Comparison of ENCODE assay signal across 9 cellular contexts in the genomic region with DNA sequence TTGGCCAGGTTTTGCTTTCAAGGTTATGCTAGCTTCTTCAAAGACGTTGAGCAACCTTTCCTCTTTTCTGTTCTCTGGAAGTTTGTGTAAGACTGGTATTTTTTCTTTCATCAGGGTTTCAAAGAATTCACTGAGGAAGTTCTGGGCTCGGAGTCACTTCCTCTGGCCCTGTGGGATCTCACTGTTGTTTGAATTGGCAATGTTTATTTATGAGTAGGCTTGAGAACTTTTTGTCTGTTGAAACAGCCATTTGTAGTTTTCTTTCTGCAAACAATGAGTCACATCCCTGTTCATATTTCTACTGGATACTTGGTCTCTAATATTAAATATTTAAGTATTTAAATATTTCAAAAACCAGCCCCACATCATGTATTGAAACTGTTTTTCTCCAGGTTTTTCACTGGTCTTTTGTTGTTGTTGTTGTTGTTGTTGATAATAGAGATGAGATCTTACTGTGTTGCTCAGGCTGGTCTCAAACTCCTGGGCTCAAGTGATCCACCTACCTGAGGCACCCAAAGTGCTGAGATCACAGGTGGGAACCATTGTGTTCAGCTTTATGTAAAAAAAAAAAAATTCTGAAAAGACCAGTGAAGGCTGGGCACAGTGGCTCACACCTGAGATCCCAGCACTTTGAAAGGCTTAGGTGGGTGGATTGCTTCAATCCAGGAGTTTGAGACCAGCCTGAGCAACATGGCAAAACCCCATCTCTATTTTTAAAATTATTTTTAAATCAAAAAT. TPM values are rescaled to one million over a fixed set of nuclear protein-coding genes. Genes with fewer than 3 reads are reported as not detected.
DNase-seq lines count a peak whose midpoint lies in the region; ATAC-seq and TF ChIP-seq lines count a peak whose summit lies in the region.
"Had no signal": no experiment of that assay in that cellular context is flagged by ENCODE, and none has a peak within 500 bp of the region (broad histone marks: within the 10 kb centered on the region; RNA-seq: fewer than 3 reads in every experiment).

No MANE protein-coding gene starts in this region.

- H3K9me3 Mint-ChIP-seq in activated T-helper 1 cell treated with anti-CD3 and anti-CD28 coated beads, Interleukin-12 subunit alpha, Interleukin-12 subunit beta, Interleukin-2, Interleukin-4 antibody, amounts not matched to agents 30 ng/mL and 10 ng/mL and 1 ng/mL, durations not matched to agents 14 hours and 24 hours and 36 hours: no peaks in the 10 kb centered on the region

- peak; percentile 93 to 96 for ATAC-seq in left cardiac atrium
- no peak for ATAC-seq in GM19395 (IDR thresholded peaks at IDR 0.05; ENCODE audit: unreplicated experiment)

- intact Hi-C loops in activated T-helper 1 cell treated with anti-CD3 and anti-CD28 coated beads, Interleukin-12 subunit alpha, Interleukin-12 subunit beta, Interleukin-2, Interleukin-4 antibody, amounts not matched to agents 30 ng/mL and 10 ng/mL and 1 ng/mL, durations not matched to agents 14 hours and 24 hours and 36 hours (cut with micrococcal nuclease): no loop called here
- intact Hi-C loops in left cardiac atrium (cut with DNase I): no loop called here

- H3K4me3 ChIP-seq in skeletal muscle cell (ENCODE audit: low read depth, low read length): no peak overlapping the region
- H3K4me3 ChIP-seq: cardiac muscle cell had no signal

- no peaks in the 10 kb centered on the region for H3K36me3 Mint-ChIP-seq in activated T-helper 1 cell treated with anti-CD3 and anti-CD28 coated beads, Interleukin-12 subunit alpha, Interleukin-12 subunit beta, Interleukin-2, Interleukin-4 antibody, amounts not matched to agents 30 ng/mL and 10 ng/mL and 1 ng/mL, durations not matched to agents 14 hours and 24 hours and 36 hours (ENCODE audit: low read depth)

- peaks cover 3% of the 10 kb centered on the region for H3K27me3 Mint-ChIP-seq in activated T-helper 1 cell treated with anti-CD3 and anti-CD28 coated beads, Interleukin-12 subunit alpha, Interleukin-12 subunit beta, Interleukin-2, Interleukin-4 antibody, amounts not matched to agents 30 ng/mL and 10 ng/mL and 1 ng/mL, durations not matched to agents 14 hours and 24 hours and 36 hours (ENCODE audit: insufficient read depth)

- H3K4me3 Mint-ChIP-seq in activated T-helper 1 cell treated with anti-CD3 and anti-CD28 coated beads, Interleukin-12 subunit alpha, Interleukin-12 subunit beta, Interleukin-2, Interleukin-4 antibody, amounts not matched to agents 30 ng/mL and 10 ng/mL and 1 ng/mL, durations not matched to agents 14 hours and 24 hours and 36 hours: peak overlapping the region; percentile 41

- DNase-seq in HT1080 (ENCODE audit: low read depth): peak; percentile 99
- no peak for DNase-seq in activated T-helper 1 cell treated with anti-CD3 and anti-CD28 coated beads, Interleukin-12 subunit alpha, Interleukin-12 subunit beta, Interleukin-2, Interleukin-4 antibody, amounts not matched to agents 30 ng/mL and 10 ng/mL and 1 ng/mL, durations not matched to agents 14 hours and 24 hours and 36 hours (ENCODE audit: low spot score)
- peak; percentile 55 for DNase-seq in left cardiac atrium
- peak; percentile 94 for DNase-seq in skeletal muscle cell (ENCODE audit: low read depth)
- DNase-seq in GM19240 (ENCODE audit: insufficient read length, low spot score): no peak
- DNase-seq in SHP77 treated with DMSO at 0.1 percent for 48 hours (lab: John Stamatoyannopoulos, UW): no peak

- peaks cover 40% of the 10 kb centered on the region for H3K4me1 Mint-ChIP-seq in activated T-helper 1 cell treated with anti-CD3 and anti-CD28 coated beads, Interleukin-12 subunit alpha, Interleukin-12 subunit beta, Interleukin-2, Interleukin-4 antibody, amounts not matched to agents 30 ng/mL and 10 ng/mL and 1 ng/mL, durations not matched to agents 14 hours and 24 hours and 36 hours (ENCODE audit: low read depth)

- H3K27ac ChIP-seq in 22Rv1: peak overlapping the region; percentile 94
- H3K27ac ChIP-seq: cardiac muscle cell had no signal

- H3K27ac Mint-ChIP-seq in activated T-helper 1 cell treated with anti-CD3 and anti-CD28 coated beads, Interleukin-12 subunit alpha, Interleukin-12 subunit beta, Interleukin-2, Interleukin-4 antibody, amounts not matched to agents 30 ng/mL and 10 ng/mL and 1 ng/mL, durations not matched to agents 14 hours and 24 hours and 36 hours: peak overlapping the region; percentile 60

- no peak for TF ChIP-seq CTCF in 22Rv1 (IDR thresholded peaks at IDR 0.05)

RNA-seq across cellular contexts. Expression of gene SUSD2, which starts 26.9 kb away (rescaled TPM):
- 0.10 and 0.17 TPM in 2 replicates for total RNA-seq in HT1080 (2014; rRNA removed; shearing (Covaris generic))
- polyA plus RNA-seq in HT1080 (2015; cell fraction: cytosol; rRNA removed): 0.03 TPM in 1 of 2 replicates, not detected in the other
- polyA plus RNA-seq in HT1080 (2015; cell fraction: nucleus; rRNA removed): 0.03 and 0.20 TPM in 2 replicates
- 0.73 and 0.83 TPM in 2 replicates for total RNA-seq in activated T-helper 1 cell treated with anti-CD3 and anti-CD28 coated beads, Interleukin-12 subunit alpha, Interleukin-12 subunit beta, Interleukin-2, Interleukin-4 antibody, amounts not matched to agents 30 ng/mL and 10 ng/mL and 1 ng/mL, durations not matched to agents 14 hours and 24 hours and 36 hours
- 1 to 10 TPM; 7.5 to 7.7 TPM for total RNA-seq in left cardiac atrium

RNA-seq across cellular contexts. Expression of gene GGT5, which starts 36.7 kb away (rescaled TPM):
- not detected in 2 replicates for total RNA-seq in HT1080 (2014; rRNA removed; shearing (Covaris generic))
- polyA plus RNA-seq in HT1080 (2015; cell fraction: cytosol; rRNA removed): 0.06 TPM in 1 of 2 replicates, not detected in the other
- polyA plus RNA-seq in HT1080 (2015; cell fraction: nucleus; rRNA removed): 0.05 TPM in 1 of 2 replicates, not detected in the other
- total RNA-seq in activated T-helper 1 cell treated with anti-CD3 and anti-CD28 coated beads, Interleukin-12 subunit alpha, Interleukin-12 subunit beta, Interleukin-2, Interleukin-4 antibody, amounts not matched to agents 30 ng/mL and 10 ng/mL and 1 ng/mL, durations not matched to agents 14 hours and 24 hours and 36 hours: 0.10 TPM in 1 of 2 replicates, not detected in the other
- total RNA-seq in left cardiac atrium: 10 to 100 TPM; 41.5 to 57.8 TPM

Comparison
In these comparisons a context has a peak if more than half of its experiments do, and no peak if none do; other contexts are left out.
1. DNase-seq: peak in HT1080 (single experiment), left cardiac atrium (single experiment) and skeletal muscle cell (single experiment); none in activated T-helper 1 cell treated with anti-CD3 and anti-CD28 coated beads, Interleukin-12 subunit alpha, Interleukin-12 subunit beta, Interleukin-2, Interleukin-4 antibody, amounts not matched to agents 30 ng/mL and 10 ng/mL and 1 ng/mL, durations not matched to agents 14 hours and 24 hours and 36 hours (single experiment), GM19240 (single experiment) and SHP77 treated with DMSO at 0.1 percent for 48 hours (single experiment).
2. RNA of gene GGT5, which starts 36.7 kb away (total RNA-seq): 41.5 to 57.8 TPM in left cardiac atrium; 0.10 TPM in activated T-helper 1 cell treated with anti-CD3 and anti-CD28 coated beads, Interleukin-12 subunit alpha, Interleukin-12 subunit beta, Interleukin-2, Interleukin-4 antibody, amounts not matched to agents 30 ng/mL and 10 ng/mL and 1 ng/mL, durations not matched to agents 14 hours and 24 hours and 36 hours and not detected in HT1080; every median in the first group is over 10 times any median in the second.